Comparison of ENCODE assay signal across 8 cellular contexts in the genomic region with DNA sequence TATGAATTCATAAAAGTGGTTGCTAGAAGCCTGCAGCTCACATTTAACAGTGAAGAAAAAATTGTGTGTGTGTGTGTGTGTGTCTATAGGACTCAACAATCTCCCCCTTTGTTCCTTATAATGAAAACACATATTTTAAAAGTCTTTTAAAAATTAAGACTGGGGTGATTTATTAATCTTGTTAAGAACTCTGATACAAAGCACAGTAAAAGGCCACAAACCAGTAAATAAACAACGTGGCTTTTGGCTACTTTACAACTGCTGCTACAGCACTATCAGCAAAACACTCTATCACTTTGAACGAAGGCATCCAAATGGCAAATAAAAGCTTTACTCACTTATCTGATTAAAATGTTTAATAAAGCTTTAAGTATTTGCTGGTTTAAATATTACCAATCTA. TPM values are rescaled to one million over a fixed set of nuclear protein-coding genes. Genes with fewer than 3 reads are reported as not detected.
DNase-seq lines count a peak whose midpoint lies in the region; ATAC-seq and TF ChIP-seq lines count a peak whose summit lies in the region.

No MANE protein-coding gene starts in this region.

- H3K4me3 Mint-ChIP-seq in nephron progenitor cell = peak overlapping the region; percentile 98

- H3K27ac ChIP-seq in KOPT-K1 (ENCODE audit: low read depth, low read length, poor library complexity, severe bottlenecking) = peak overlapping the region; percentile 76
- H3K27ac ChIP-seq in cingulate gyrus (ENCODE audit: low read depth, low read length) = peak overlapping the region; percentile 96

- H3K27ac Mint-ChIP-seq in nephron progenitor cell = peak overlapping the region; percentile 99

- DNase-seq in BE2C (no peak), nephron progenitor cell (no peak), NCI-H446 treated with DMSO at 0.1 percent for 48 hours (lab: John Stamatoyannopoulos, UW) (no peak)
- DNase-seq in activated CD4-positive, CD25-positive, alpha-beta regulatory T cell treated with anti-CD3 and anti-CD28 coated beads, Interleukin-2, amount 50 U/mL, for 72 hours = no peak

- TF ChIP-seq CTCF in BE2C (IDR thresholded peaks at IDR 0.05; ENCODE audit: low read depth, low read length) (no peak), nephron progenitor cell (IDR thresholded peaks at IDR 0.05) (no peak)

- H3K9me3 Mint-ChIP-seq in nephron progenitor cell = no peaks in the 10 kb centered on the region

- H3K9me3 ChIP-seq in BE2C (no peaks in the 10 kb centered on the region), KOPT-K1 (ENCODE audit: insufficient read depth, low read length, poor library complexity, severe bottlenecking) (no peaks in the 10 kb centered on the region)

- peaks cover 39% of the 10 kb centered on the region for H3K4me1 Mint-ChIP-seq in nephron progenitor cell

- ATAC-seq in GM19351 (IDR thresholded peaks at IDR 0.05; ENCODE audit: unreplicated experiment) = no peak
- ATAC-seq in HG02870 (IDR thresholded peaks at IDR 0.05; ENCODE audit: unreplicated experiment) = no peak

- H3K36me3 ChIP-seq in BE2C (peaks cover 28% of the 10 kb centered on the region), KOPT-K1 (ENCODE audit: insufficient read depth, low read length) (peaks cover 39% of the 10 kb centered on the region)

- peak overlapping the region; percentile 86 for H3K4me3 ChIP-seq in BE2C (ENCODE audit: low read depth, low read length)

- H3K27me3 ChIP-seq in BE2C = no peaks in the 10 kb centered on the region

- peaks cover 40% of the 10 kb centered on the region for H3K36me3 Mint-ChIP-seq in nephron progenitor cell (ENCODE audit: low read depth)

- H3K27me3 Mint-ChIP-seq in nephron progenitor cell (ENCODE audit: low read depth, poor library complexity) = no peaks in the 10 kb centered on the region

- H3K4me1 ChIP-seq in BE2C = peaks cover 5% of the 10 kb centered on the region

RNA-seq across cellular contexts. Expression of gene VCPKMT, which starts 0.6 kb away (rescaled TPM):
- polyA plus RNA-seq in BE2C (2012; ENCODE audit: insufficient read depth, insufficient read length, low read depth) = 14.4 TPM
